In the genomic region with DNA sequence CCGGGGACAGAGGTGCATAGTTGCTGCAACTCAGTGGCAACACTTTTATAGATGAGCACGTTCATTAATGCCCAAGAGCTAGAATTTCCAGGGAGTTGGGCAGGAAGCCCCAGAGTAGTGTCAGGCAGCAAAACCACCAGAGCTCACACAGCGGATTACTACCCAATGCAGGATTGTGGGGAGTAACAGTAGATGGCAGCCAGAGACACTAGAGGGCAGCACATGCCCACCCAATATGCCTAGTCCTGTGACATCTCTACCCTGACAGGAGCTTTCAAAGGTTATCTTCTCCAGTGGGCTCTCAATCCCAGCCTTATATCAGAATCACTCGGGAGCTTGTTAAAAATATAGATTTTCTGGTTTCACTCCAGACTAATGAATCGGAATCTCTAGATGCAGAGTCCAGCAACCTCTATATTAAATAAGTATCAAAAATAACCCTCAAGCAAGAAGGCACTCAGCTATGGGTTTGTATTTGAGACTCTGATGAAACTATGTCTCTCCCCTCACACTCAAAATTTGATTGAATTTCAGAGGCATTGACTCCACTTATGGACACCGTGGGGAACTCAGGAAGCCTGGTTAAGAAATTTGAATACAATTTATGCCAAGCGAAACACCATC, we compare ENCODE assay signal across 8 cellular contexts. TPM values are rescaled to one million over a fixed set of nuclear protein-coding genes. Genes with fewer than 3 reads are reported as not detected.
DNase-seq lines count a peak whose midpoint lies in the region; ATAC-seq, FAIRE-seq and TF ChIP-seq lines count a peak whose summit lies in the region.

No MANE protein-coding gene starts in this region.

- TF ChIP-seq CTCF in DOHH2 (IDR thresholded peaks at IDR 0.05; ENCODE audit: low read depth, low read length, poor library complexity, severe bottlenecking), result peak; percentile 79

- H3K36me3 Mint-ChIP-seq in activated naive CD4-positive, alpha-beta T cell treated with anti-CD3 and anti-CD28 coated beads, Interleukin-2, amount 50 U/mL, for 72 hours, result no peaks in the 10 kb centered on the region

- H3K36me3 ChIP-seq in DOHH2 (ENCODE audit: control insufficient read depth, low read length), result no peaks in the 10 kb centered on the region
- no peaks in the 10 kb centered on the region for H3K36me3 ChIP-seq in H7 (replicated peaks; ENCODE audit: control insufficient read depth, insufficient read depth, low read length)

- H3K27ac Mint-ChIP-seq in activated naive CD4-positive, alpha-beta T cell treated with anti-CD3 and anti-CD28 coated beads, Interleukin-2, amount 50 U/mL, for 72 hours, result no peak overlapping the region

- no peaks in the 10 kb centered on the region for H3K9me2 ChIP-seq in DOHH2 (replicated peaks; ENCODE audit: control insufficient read depth, low read length)

- no peaks in the 10 kb centered on the region for H4K20me1 ChIP-seq in DOHH2 (ENCODE audit: control insufficient read depth, insufficient read depth, low read depth, low read length)

- intact Hi-C loops in Right ventricle myocardium inferior (cut with DNase I) (loop anchor here (1.0 to 5.0 kb wide), 4 partner anchors 85 to 578 kb away; a partner anchor contains a TSS), posterior vena cava (cut with DNase I) (loop anchor here in 1 of 2 donors (5.0 to 10.0 kb wide), 2 partner anchors 75 to 193 kb away; no protein-coding TSS in a partner anchor)

- peaks cover 18% of the 10 kb centered on the region for H3K27me3 ChIP-seq in DOHH2 (ENCODE audit: control insufficient read depth, low read length)
- H3K27me3 ChIP-seq in H7 (ENCODE audit: control insufficient read depth, insufficient read depth, low read length), result no peaks in the 10 kb centered on the region

- H3K4me3 ChIP-seq in DOHH2 (ENCODE audit: low read length) (no peak overlapping the region), H7 (ENCODE audit: insufficient read depth, low read depth, low read length) (no peak overlapping the region)

- H3K9me3 Mint-ChIP-seq in activated naive CD4-positive, alpha-beta T cell treated with anti-CD3 and anti-CD28 coated beads, Interleukin-2, amount 50 U/mL, for 72 hours, result no peaks in the 10 kb centered on the region

- DNase-seq in H7 (peak; percentile 71), NCI-H1048 (lab: John Stamatoyannopoulos, UW) (peak; percentile 36), SKM-1 (lab: John Stamatoyannopoulos, UW; ENCODE audit: unreplicated experiment) (peak; percentile 81), Right ventricle myocardium inferior (ENCODE audit: missing footprints) (peak; percentile 81), posterior vena cava (ENCODE audit: low spot score) (peak; percentile 92), urothelium cell line (ENCODE audit: low spot score) (peak; percentile 83)
- peak; percentile 76 to 80 for DNase-seq in activated naive CD4-positive, alpha-beta T cell treated with anti-CD3 and anti-CD28 coated beads, Interleukin-2, amount 50 U/mL, for 72 hours (ENCODE audit: low spot score in 2 of 2)

- no peaks in the 10 kb centered on the region for H3K9me3 ChIP-seq in DOHH2 (ENCODE audit: control insufficient read depth, insufficient read depth, low read length)

- no peaks in the 10 kb centered on the region for H3K4me1 ChIP-seq in DOHH2 (ENCODE audit: control insufficient read depth, low read length)

- peak; percentile 100 for ATAC-seq in activated naive CD4-positive, alpha-beta T cell treated with anti-CD3 and anti-CD28 coated beads, Interleukin-2, amount 50 U/mL, for 72 hours
- ATAC-seq in Right ventricle myocardium inferior, result peak; percentile 97

- no peaks in the 10 kb centered on the region for H3F3A ChIP-seq in DOHH2 (ENCODE audit: control insufficient read depth, insufficient read depth)

- H3K79me2 ChIP-seq in DOHH2 (ENCODE audit: control insufficient read depth, low read length), result no peaks in the 10 kb centered on the region

- peak; percentile 90 for FAIRE-seq in urothelium cell line (lab: Jason Lieb, UNC)

- H3K27ac ChIP-seq in DOHH2 (ENCODE audit: low read depth, low read length), result no peak overlapping the region

- H3K4me2 ChIP-seq in DOHH2 (ENCODE audit: low read length), result no peak overlapping the region

RNA-seq across cellular contexts. Expression of a gene that starts 58.4 kb away (rescaled TPM):
- total RNA-seq in H7 (2014; rRNA removed; shearing (Covaris generic)), result 0.37 and 0.42 TPM in 2 replicates
- under 1 TPM; 0.06 to 0.09 TPM for total RNA-seq in activated naive CD4-positive, alpha-beta T cell treated with anti-CD3 and anti-CD28 coated beads, Interleukin-2, amount 50 U/mL, for 72 hours
- 0.22 TPM for total RNA-seq in Right ventricle myocardium inferior
- total RNA-seq in posterior vena cava, result 1 to 10 TPM in 1 of 2 donors, under 1 TPM in 1; 0.93 to 1.0 TPM

Comparison
In these comparisons a context has a peak if more than half of its experiments do, and no peak if none do; other contexts are left out.
1. DNase-seq: peak in every context shown above with its lines; median percentile 92 in posterior vena cava; 83 in urothelium cell line; 81 in SKM-1; 81 in Right ventricle myocardium inferior; 78 in activated naive CD4-positive, alpha-beta T cell treated with anti-CD3 and anti-CD28 coated beads, Interleukin-2, amount 50 U/mL, for 72 hours; 71 in H7; 36 in NCI-H1048.